1 cellular context compared by ENCODE assay signal in genomic region chr9:91403665-91404543, GRCh38.
TF ChIP-seq lines count a peak whose summit lies in the region.

No MANE protein-coding gene starts in this region.

TF ChIP-seq in K562, 482 proteins besides CTCF, POLR2A, EP300 and RAD21 (continued from another document):
- TF ChIP-seq, protein P1, sequence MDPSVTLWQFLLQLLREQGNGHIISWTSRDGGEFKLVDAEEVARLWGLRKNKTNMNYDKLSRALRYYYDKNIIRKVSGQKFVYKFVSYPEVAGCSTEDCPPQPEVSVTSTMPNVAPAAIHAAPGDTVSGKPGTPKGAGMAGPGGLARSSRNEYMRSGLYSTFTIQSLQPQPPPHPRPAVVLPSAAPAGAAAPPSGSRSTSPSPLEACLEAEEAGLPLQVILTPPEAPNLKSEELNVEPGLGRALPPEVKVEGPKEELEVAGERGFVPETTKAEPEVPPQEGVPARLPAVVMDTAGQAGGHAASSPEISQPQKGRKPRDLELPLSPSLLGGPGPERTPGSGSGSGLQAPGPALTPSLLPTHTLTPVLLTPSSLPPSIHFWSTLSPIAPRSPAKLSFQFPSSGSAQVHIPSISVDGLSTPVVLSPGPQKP (CRISPR knock-in tag; IDR thresholded peaks at IDR 0.05): no peak
- TF ChIP-seq CXXC5 (CRISPR knock-in tag; IDR thresholded peaks at IDR 0.05): peak; percentile 23; the same call in 1 of the 2 replicates
- TF ChIP-seq ZFPM2 (CRISPR knock-in tag; IDR thresholded peaks at IDR 0.05): no peak
- TF ChIP-seq SFPQ (IDR thresholded peaks at IDR 0.05; ENCODE audit: low read depth, low read length): no peak
- no peak for TF ChIP-seq NCOA2 (IDR thresholded peaks at IDR 0.05; ENCODE audit: partially characterized antibody in 2 of 2)
- TF ChIP-seq SUPT5H (IDR thresholded peaks at IDR 0.05): no peak
- TF ChIP-seq HNRNPK (IDR thresholded peaks at IDR 0.05; ENCODE audit: low read depth, low read length, poor library complexity, severe bottlenecking): no peak
- peak; percentile 67 for TF ChIP-seq TAL1 (IDR thresholded peaks at IDR 0.05)
- 0 out of 2 replicates have a peak, but pooled peaks have one; percentile 54 for TF ChIP-seq ZNF395 (CRISPR knock-in tag; IDR thresholded peaks at IDR 0.05)
- TF ChIP-seq, protein P2, sequence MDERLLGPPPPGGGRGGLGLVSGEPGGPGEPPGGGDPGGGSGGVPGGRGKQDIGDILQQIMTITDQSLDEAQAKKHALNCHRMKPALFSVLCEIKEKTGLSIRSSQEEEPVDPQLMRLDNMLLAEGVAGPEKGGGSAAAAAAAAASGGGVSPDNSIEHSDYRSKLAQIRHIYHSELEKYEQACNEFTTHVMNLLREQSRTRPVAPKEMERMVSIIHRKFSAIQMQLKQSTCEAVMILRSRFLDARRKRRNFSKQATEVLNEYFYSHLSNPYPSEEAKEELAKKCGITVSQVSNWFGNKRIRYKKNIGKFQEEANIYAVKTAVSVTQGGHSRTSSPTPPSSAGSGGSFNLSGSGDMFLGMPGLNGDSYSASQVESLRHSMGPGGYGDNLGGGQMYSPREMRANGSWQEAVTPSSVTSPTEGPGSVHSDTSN (CRISPR knock-in tag; IDR thresholded peaks at IDR 0.05; ENCODE audit: low read depth): 0 out of 2 replicates have a peak, but pooled peaks have one; percentile 12
- TF ChIP-seq, protein P2 (tag; conservative IDR thresholded peaks at IDR 0.05; ENCODE audit: low read depth): peak; percentile 72
